ENCODE assay signal across 8 cellular contexts in genomic region chr9:114506082-114506390, GRCh38. TPM values are rescaled to one million over a fixed set of nuclear protein-coding genes. Genes with fewer than 3 reads are reported as not detected.
A peak's percentile ranks its signal among the peaks of the same experiment; 100 is the strongest.
DNase-seq lines count a peak whose midpoint lies in the region; ATAC-seq and TF ChIP-seq lines count a peak whose summit lies in the region.

No MANE protein-coding gene starts in this region.

- H3K36me3 ChIP-seq in BJ (ENCODE audit: control insufficient read depth, insufficient read depth, low read length) (no peaks in the 10 kb centered on the region), ectodermal cell (ENCODE audit: control insufficient read depth, insufficient read depth, low read length) (no peaks in the 10 kb centered on the region)

- WGBS in ectodermal cell, 2 experiments, result 79 to 86% methylated on average over 7 of the region's 7 CpGs

- no peak for TF ChIP-seq CTCF in BJ (IDR thresholded peaks at IDR 0.05; ENCODE audit: insufficient read depth, low read depth, low read length)
- no peak for TF ChIP-seq CTCF in NB4 (IDR thresholded peaks at IDR 0.05; ENCODE audit: low read depth, low read length)
- TF ChIP-seq CTCF in nephron (IDR thresholded peaks at IDR 0.05; ENCODE audit: unreplicated experiment in 3 of 3), result no peak
- TF ChIP-seq CTCF in foreskin keratinocyte (conservative IDR thresholded peaks at IDR 0.05), result no peak

- H3K9me3 ChIP-seq in ectodermal cell (ENCODE audit: control insufficient read depth, low read length), result no peaks in the 10 kb centered on the region

- peak overlapping the region; percentile 57 for H3K4me3 ChIP-seq in BJ (ENCODE audit: low read depth, low read length)
- peak overlapping the region; percentile 45 for H3K4me3 ChIP-seq in NB4 (ENCODE audit: low read depth, low read length)
- peak overlapping the region; percentile 62 for H3K4me3 ChIP-seq in ectodermal cell (ENCODE audit: insufficient read depth, low read depth, low read length)

- CTCF ChIA-PET in BJ (lab: Yijun Ruan, JAX), result interaction anchor here (1.2 to 1.9 kb wide), 2 partner anchors 14 to 147 kb away, joined by 5 to 9 read pairs; no protein-coding TSS in a partner anchor

- peaks cover 23% of the 10 kb centered on the region for H3K27me3 ChIP-seq in BJ (ENCODE audit: control insufficient read depth, insufficient read depth, low read length)
- peaks cover 23% of the 10 kb centered on the region for H3K27me3 ChIP-seq in ectodermal cell (ENCODE audit: control insufficient read depth, insufficient read depth, low read length, poor library complexity, severe bottlenecking)
- H3K27me3 ChIP-seq in foreskin keratinocyte, result peaks cover 36% of the 10 kb centered on the region

- H3K4me1 Mint-ChIP-seq in nephron, result peaks cover 26% of the 10 kb centered on the region

- POLR2A ChIA-PET in BJ (lab: Charles Lee), result no interaction called here

- no peaks in the 10 kb centered on the region for H3K9me3 Mint-ChIP-seq in nephron

- TF ChIP-seq POLR2A in NB4 (IDR thresholded peaks at IDR 0.05; ENCODE audit: extremely low read depth, insufficient read length), result no peak

- H3K36me3 Mint-ChIP-seq in nephron (ENCODE audit: low read depth), result no peaks in the 10 kb centered on the region

- H3K4me3 Mint-ChIP-seq in nephron, result peak overlapping the region; percentile 93 to 96 (median 96)

- peaks cover 38% of the 10 kb centered on the region for H3K27me3 Mint-ChIP-seq in nephron (ENCODE audit: low read depth)

- H3K4me1 ChIP-seq in ectodermal cell (ENCODE audit: control insufficient read depth, insufficient read depth, low read length) (peaks cover 28% of the 10 kb centered on the region), foreskin keratinocyte (peaks cover 15% of the 10 kb centered on the region)

- DNase-seq in BJ (ENCODE audit: low read depth) (no peak), NB4 (ENCODE audit: low read depth) (no peak), cerebellar cortex (ENCODE audit: low spot score) (no peak), foreskin keratinocyte (no peak)
- no peak for DNase-seq in effector CD8-positive, alpha-beta T cell (lab: John Stamatoyannopoulos, UW)

- peak overlapping the region; percentile 44 to 92 (median 82) for H3K27ac Mint-ChIP-seq in nephron

- ATAC-seq in HG02763 (IDR thresholded peaks at IDR 0.05; ENCODE audit: unreplicated experiment), result no peak
- ATAC-seq in foreskin keratinocyte, result no peak

- H3K27ac ChIP-seq in ectodermal cell (ENCODE audit: insufficient read depth, low read depth, low read length, poor library complexity, severe bottlenecking), result no peak overlapping the region
- H3K27ac ChIP-seq in foreskin keratinocyte, result no peak overlapping the region

RNA-seq across cellular contexts. Expression of gene WHRN, which starts 0.8 kb away (rescaled TPM):
- polyA plus RNA-seq in BJ (2011; rRNA removed) (0.61 and 1.5 TPM in 2 replicates), foreskin keratinocyte (2.0 and 2.6 TPM in 2 replicates)
- 0.71 and 0.98 TPM in 2 replicates for polyA minus RNA-seq in BJ (2011; rRNA and poly(A)+ RNA removed)
- polyA plus RNA-seq in ectodermal cell (2013, experiment 1 of 4), result 18.8 TPM
- polyA plus RNA-seq in ectodermal cell (2013, experiment 2 of 4), result 14.7 TPM
- 11.1 TPM for polyA plus RNA-seq in ectodermal cell (2013, experiment 3 of 4)
- 15.7 TPM for polyA plus RNA-seq in ectodermal cell (2013, experiment 4 of 4)
- total RNA-seq in foreskin keratinocyte, result 2.8 and 3.4 TPM in 2 replicates
